ENCODE assay signal across 17 cellular contexts in the genomic region with DNA sequence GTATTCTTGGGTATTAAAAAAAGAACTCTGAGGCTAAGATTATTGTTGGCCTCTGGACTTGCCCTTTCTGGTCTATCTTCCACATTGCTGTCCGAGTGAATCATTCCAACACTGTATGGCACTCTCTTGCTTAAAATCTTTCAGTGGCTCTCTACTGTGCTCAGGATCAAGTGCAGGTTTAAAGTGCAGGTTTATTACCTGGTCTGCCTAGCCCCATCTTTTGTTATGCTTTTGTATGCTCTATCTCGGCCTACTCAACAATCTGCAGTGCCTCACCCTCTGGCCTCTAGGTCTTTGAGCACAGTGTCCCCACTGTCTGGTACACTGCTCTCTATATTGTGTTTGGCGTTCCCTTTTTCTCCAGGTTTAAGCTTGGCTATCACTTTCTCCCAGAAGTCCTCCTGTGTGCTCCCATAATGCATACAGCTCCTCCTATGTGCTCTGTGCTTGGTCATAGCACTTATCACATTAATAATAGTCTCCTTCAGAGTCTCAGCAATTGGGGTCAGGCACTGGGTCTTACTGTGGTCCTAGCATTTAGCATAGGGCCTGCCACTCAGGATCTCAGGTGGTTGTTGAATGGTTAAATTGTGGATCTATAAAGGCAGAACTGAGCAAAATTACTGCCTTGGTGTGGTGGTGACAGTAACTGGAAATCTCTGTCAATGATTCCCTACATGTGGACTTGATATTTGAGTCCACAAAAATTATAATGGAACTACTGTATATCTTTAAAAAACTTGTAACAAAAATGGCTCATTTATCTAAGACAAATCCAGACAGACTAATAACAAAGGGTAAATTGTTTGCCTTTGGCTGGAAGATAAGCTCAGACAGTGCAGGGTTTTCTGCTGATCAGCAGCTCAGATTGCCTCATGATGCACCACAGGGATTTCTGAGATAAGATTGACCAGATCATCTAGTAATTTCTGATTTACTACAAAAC. TPM values are rescaled to one million over a fixed set of nuclear protein-coding genes. Genes with fewer than 3 reads are reported as not detected.
A peak's percentile ranks its signal among the peaks of the same experiment; 100 is the strongest.
DNase-seq lines count a peak whose midpoint lies in the region; ATAC-seq and TF ChIP-seq lines count a peak whose summit lies in the region.
"Had no signal": no experiment of that assay in that cellular context is flagged by ENCODE, and none has a peak within 500 bp of the region (broad histone marks: within the 10 kb centered on the region; RNA-seq: fewer than 3 reads in every experiment).

No MANE protein-coding gene starts in this region.

- intact Hi-C loops in CD4-positive, alpha-beta memory T cell (cut with micrococcal nuclease), result no loop called here
- intact Hi-C loops in left ventricle myocardium inferior (cut with micrococcal nuclease), result no loop called here

- no peak for TF ChIP-seq CTCF in WTC11 (IDR thresholded peaks at IDR 0.05)
- TF ChIP-seq CTCF in left ventricle myocardium inferior (IDR thresholded peaks at IDR 0.05; ENCODE audit: borderline replicate concordance), result no peak

- H3K27ac ChIP-seq in CD4-positive, alpha-beta memory T cell (ENCODE audit: low read depth, low read length), result no peak overlapping the region
- peak overlapping the region; percentile 4 for H3K27ac ChIP-seq in left ventricle myocardium inferior (replicated peaks)
- H3K27ac ChIP-seq: gastroesophageal sphincter, HL-60 had no signal

- H3K9me3 Mint-ChIP-seq in CD4-positive, alpha-beta memory T cell, result no peaks in the 10 kb centered on the region
- no peaks in the 10 kb centered on the region for H3K9me3 Mint-ChIP-seq in WTC11
- H3K9me3 Mint-ChIP-seq in naive thymus-derived CD8-positive, alpha-beta T cell, result no peaks in the 10 kb centered on the region
- H3K9me3 Mint-ChIP-seq: activated CD8-positive, alpha-beta T cell treated with anti-CD3 and anti-CD28 coated beads for 36 hours had no signal

- H3K27me3 Mint-ChIP-seq in CD4-positive, alpha-beta memory T cell, result no peaks in the 10 kb centered on the region
- H3K27me3 Mint-ChIP-seq in WTC11 (ENCODE audit: low read depth), result no peaks in the 10 kb centered on the region
- H3K27me3 Mint-ChIP-seq in naive thymus-derived CD8-positive, alpha-beta T cell, result no peaks in the 10 kb centered on the region
- H3K27me3 Mint-ChIP-seq: activated CD8-positive, alpha-beta T cell treated with anti-CD3 and anti-CD28 coated beads for 36 hours had no signal

- H3K36me3 ChIP-seq in CD4-positive, alpha-beta memory T cell (ENCODE audit: insufficient read depth, low read length), result peaks cover 28% of the 10 kb centered on the region
- peaks cover 37% of the 10 kb centered on the region for H3K36me3 ChIP-seq in left ventricle myocardium inferior

- peak overlapping the region in 4 of 7 donors; percentile 15 to 73 (median 38) for H3K27ac Mint-ChIP-seq in CD4-positive, alpha-beta memory T cell
- peak overlapping the region; percentile 2; the same call in 1 of the 2 replicates for H3K27ac Mint-ChIP-seq in WTC11
- H3K27ac Mint-ChIP-seq in naive thymus-derived CD8-positive, alpha-beta T cell, result peak overlapping the region in 7 of 10 donors; percentile 9 to 61 (median 31)

- ATAC-seq in WTC11 (no peak), GM18861 (IDR thresholded peaks at IDR 0.05; ENCODE audit: unreplicated experiment) (no peak)
- ATAC-seq in naive thymus-derived CD8-positive, alpha-beta T cell, result no peak
- no peak for ATAC-seq in activated CD4-positive, CD25-positive, alpha-beta regulatory T cell treated with anti-CD3 and anti-CD28 coated beads, Interleukin-2, amount 50 U/mL, for 24 hours
- ATAC-seq: activated CD8-positive, alpha-beta T cell treated with anti-CD3 and anti-CD28 coated beads for 36 hours; gastroesophageal sphincter; HCT116 had no signal

- no peaks in the 10 kb centered on the region for H3K9me3 ChIP-seq in CD4-positive, alpha-beta memory T cell (ENCODE audit: control insufficient read depth in 1 of 2, low read length in 2 of 2)
- no peaks in the 10 kb centered on the region for H3K9me3 ChIP-seq in left ventricle myocardium inferior (replicated peaks)
- H3K9me3 ChIP-seq: gastroesophageal sphincter had no signal

- POLR2A ChIA-PET in CD4-positive, alpha-beta memory T cell (lab: Charles Lee; ENCODE audit: partially characterized antibody), result no interaction called here
- POLR2A ChIA-PET in WTC11 (lab: Charles Lee), result interaction anchor here (1.1 kb wide), 1 partner anchor 14 kb away, joined by 3 read pairs; no protein-coding TSS in a partner anchor
- POLR2A ChIA-PET in naive thymus-derived CD8-positive, alpha-beta T cell (lab: Charles Lee), result no interaction called here

- CTCF ChIA-PET in CD4-positive, alpha-beta memory T cell (lab: Charles Lee; ENCODE audit: partially characterized antibody), result interaction anchor here (1.4 kb wide), 1 partner anchor 20 kb away, joined by 3 read pairs; no protein-coding TSS in a partner anchor
- CTCF ChIA-PET in WTC11 (lab: Charles Lee), result interaction anchor here (1.0 to 1.5 kb wide), 3 partner anchors 37 to 168 kb away, joined by 3 to 6 read pairs (median 4); no protein-coding TSS in a partner anchor

- no peaks in the 10 kb centered on the region for H3K27me3 ChIP-seq in CD4-positive, alpha-beta memory T cell (ENCODE audit: insufficient read depth, low read length)
- no peaks in the 10 kb centered on the region for H3K27me3 ChIP-seq in left ventricle myocardium inferior (ENCODE audit: low read depth)
- H3K27me3 ChIP-seq: gastroesophageal sphincter had no signal

- H3K4me1 ChIP-seq in CD4-positive, alpha-beta memory T cell (ENCODE audit: insufficient read depth, low read length), result no peaks in the 10 kb centered on the region
- H3K4me1 ChIP-seq in left ventricle myocardium inferior, result peaks cover 14% of the 10 kb centered on the region
- H3K4me1 ChIP-seq: gastroesophageal sphincter had no signal

- no peak for DNase-seq in CD4-positive, alpha-beta memory T cell
- DNase-seq in WTC11 (ENCODE audit: low spot score) (no peak), left ventricle myocardium inferior (no peak), SHP77 treated with DMSO at 0.1 percent for 48 hours (lab: John Stamatoyannopoulos, UW) (no peak)
- no peak for DNase-seq in naive thymus-derived CD8-positive, alpha-beta T cell
- no peak for DNase-seq in stimulated activated CD4-positive, alpha-beta T cell treated with anti-CD3 and anti-CD28 coated beads, Interleukin-4, amount 100 ng/mL, for 4 hours
- DNase-seq: activated CD8-positive, alpha-beta T cell treated with anti-CD3 and anti-CD28 coated beads for 36 hours; activated effector memory CD4-positive, alpha-beta T cell treated with Interleukin-2 at 50 U/mL for 16 hours; DND-41; left cardiac atrium; NCI-H187 treated with DMSO at 0.1 percent for 48 hours; NK-92 treated with Interleukin-12 subunit alpha and Interleukin-12 subunit beta, amount 100 ng/mL, for 24 hours had no signal

- H3K4me3 Mint-ChIP-seq in CD4-positive, alpha-beta memory T cell, result no peak overlapping the region
- no peak overlapping the region for H3K4me3 Mint-ChIP-seq in WTC11
- H3K4me3 Mint-ChIP-seq in naive thymus-derived CD8-positive, alpha-beta T cell, result no peak overlapping the region
- H3K4me3 Mint-ChIP-seq: activated CD8-positive, alpha-beta T cell treated with anti-CD3 and anti-CD28 coated beads for 36 hours had no signal

- H3K4me1 Mint-ChIP-seq in CD4-positive, alpha-beta memory T cell, result no peaks in the 10 kb centered on the region
- no peaks in the 10 kb centered on the region for H3K4me1 Mint-ChIP-seq in WTC11
- H3K4me1 Mint-ChIP-seq in naive thymus-derived CD8-positive, alpha-beta T cell, result no peaks in the 10 kb centered on the region

- peaks cover 26 to 42% of the 10 kb centered on the region in 2 donors for H3K36me3 Mint-ChIP-seq in CD4-positive, alpha-beta memory T cell
- peaks cover 17% of the 10 kb centered on the region for H3K36me3 Mint-ChIP-seq in WTC11
- peaks cover 0 to 45% (median 4%) of the 10 kb centered on the region in 3 donors for H3K36me3 Mint-ChIP-seq in naive thymus-derived CD8-positive, alpha-beta T cell

- H3K4me3 ChIP-seq in CD4-positive, alpha-beta memory T cell (ENCODE audit: low read length in 2 of 2), result no peak overlapping the region
- no peak overlapping the region for H3K4me3 ChIP-seq in left ventricle myocardium inferior
- H3K4me3 ChIP-seq: gastroesophageal sphincter had no signal

TF ChIP-seq in WTC11, 78 proteins besides CTCF, POLR2A, EP300 and RAD21 (continues in another document):
- TF ChIP-seq, protein P1, sequence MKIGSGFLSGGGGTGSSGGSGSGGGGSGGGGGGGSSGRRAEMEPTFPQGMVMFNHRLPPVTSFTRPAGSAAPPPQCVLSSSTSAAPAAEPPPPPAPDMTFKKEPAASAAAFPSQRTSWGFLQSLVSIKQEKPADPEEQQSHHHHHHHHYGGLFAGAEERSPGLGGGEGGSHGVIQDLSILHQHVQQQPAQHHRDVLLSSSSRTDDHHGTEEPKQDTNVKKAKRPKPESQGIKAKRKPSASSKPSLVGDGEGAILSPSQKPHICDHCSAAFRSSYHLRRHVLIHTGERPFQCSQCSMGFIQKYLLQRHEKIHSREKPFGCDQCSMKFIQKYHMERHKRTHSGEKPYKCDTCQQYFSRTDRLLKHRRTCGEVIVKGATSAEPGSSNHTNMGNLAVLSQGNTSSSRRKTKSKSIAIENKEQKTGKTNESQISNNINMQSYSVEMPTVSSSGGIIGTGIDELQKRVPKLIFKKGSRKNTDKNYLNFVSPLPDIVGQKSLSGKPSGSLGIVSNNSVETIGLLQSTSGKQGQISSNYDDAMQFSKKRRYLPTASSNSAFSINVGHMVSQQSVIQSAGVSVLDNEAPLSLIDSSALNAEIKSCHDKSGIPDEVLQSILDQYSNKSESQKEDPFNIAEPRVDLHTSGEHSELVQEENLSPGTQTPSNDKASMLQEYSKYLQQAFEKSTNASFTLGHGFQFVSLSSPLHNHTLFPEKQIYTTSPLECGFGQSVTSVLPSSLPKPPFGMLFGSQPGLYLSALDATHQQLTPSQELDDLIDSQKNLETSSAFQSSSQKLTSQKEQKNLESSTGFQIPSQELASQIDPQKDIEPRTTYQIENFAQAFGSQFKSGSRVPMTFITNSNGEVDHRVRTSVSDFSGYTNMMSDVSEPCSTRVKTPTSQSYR (CRISPR knock-in tag; IDR thresholded peaks at IDR 0.05), result no peak
- TF ChIP-seq JAZF1 (CRISPR knock-in tag; IDR thresholded peaks at IDR 0.05), result no peak

RNA-seq across cellular contexts. Expression of a gene that starts 10.6 kb away (rescaled TPM):
- total RNA-seq in CD4-positive, alpha-beta memory T cell, result not detected
- polyA plus RNA-seq in CD4-positive, alpha-beta memory T cell, result not detected
- total RNA-seq in WTC11 (2021), result 0.09 to 0.16 TPM in 2 of 3 replicates, not detected in the other
- not detected for total RNA-seq in left ventricle myocardium inferior
- not detected for total RNA-seq in naive thymus-derived CD8-positive, alpha-beta T cell
- not detected for polyA plus RNA-seq in naive thymus-derived CD8-positive, alpha-beta T cell
- total RNA-seq: activated CD8-positive, alpha-beta T cell treated with anti-CD3 and anti-CD28 coated beads for 36 hours; gastroesophageal sphincter; left cardiac atrium had no signal

RNA-seq across cellular contexts. Expression of a gene that starts 24.4 kb away (rescaled TPM):
- 100 to 1,000 TPM; 212 to 222 TPM for total RNA-seq in CD4-positive, alpha-beta memory T cell
- polyA plus RNA-seq in CD4-positive, alpha-beta memory T cell, result 1,000 to 10,000 TPM in 1 of 2 donors, 100 to 1,000 TPM in 1; 533 to 1,059 TPM
- 122 to 133 TPM (median 128 TPM) in 3 replicates for total RNA-seq in WTC11 (2021)
- 337 TPM for total RNA-seq in left ventricle myocardium inferior
- total RNA-seq in naive thymus-derived CD8-positive, alpha-beta T cell, result 100 to 1,000 TPM; 198 to 201 TPM
- 100 to 1,000 TPM; 410 to 670 (median 489) TPM for polyA plus RNA-seq in naive thymus-derived CD8-positive, alpha-beta T cell

RNA-seq across cellular contexts. Expression of a gene that starts 24.8 kb away (rescaled TPM):
- 10 to 100 TPM; 12.1 to 13.1 TPM for total RNA-seq in CD4-positive, alpha-beta memory T cell
- 1 to 10 TPM; 3.5 to 7.1 TPM for polyA plus RNA-seq in CD4-positive, alpha-beta memory T cell
- total RNA-seq in WTC11 (2021) (4.7 to 6.9 TPM (median 6.3 TPM) in 3 replicates), left ventricle myocardium inferior (5.7 TPM)
- total RNA-seq in naive thymus-derived CD8-positive, alpha-beta T cell, result 10 to 100 TPM; 13.2 to 13.6 TPM
- polyA plus RNA-seq in naive thymus-derived CD8-positive, alpha-beta T cell, result 1 to 10 TPM; 5.5 to 7.2 (median 6.6) TPM
